15 cellular contexts compared by ENCODE assay signal in the genomic region with DNA sequence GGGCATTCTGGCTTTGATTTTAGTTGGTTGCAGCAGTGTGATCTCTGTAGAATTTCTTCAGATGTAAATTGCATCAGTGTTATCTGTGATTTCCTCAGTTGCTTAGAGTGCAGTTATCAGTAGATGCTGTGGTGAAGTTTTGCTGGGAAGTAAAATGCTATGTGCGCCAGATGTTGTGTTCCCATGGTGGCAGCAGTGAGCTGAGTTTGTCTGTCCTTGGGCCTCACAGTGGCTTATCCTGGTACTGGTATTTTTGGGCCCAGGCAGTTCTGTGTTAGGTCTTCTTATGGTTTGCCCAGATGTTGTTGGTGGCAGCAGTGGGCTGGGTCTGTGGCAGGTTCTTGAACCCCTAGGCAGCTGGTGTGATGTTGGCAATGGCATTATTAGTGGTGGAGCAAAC.
A peak's percentile ranks its signal among the peaks of the same experiment; 100 is the strongest.
DNase-seq lines count a peak whose midpoint lies in the region; TF ChIP-seq lines count a peak whose summit lies in the region.
"Had no signal": no experiment of that assay in that cellular context is flagged by ENCODE, and none has a peak within 500 bp of the region (broad histone marks: within the 10 kb centered on the region; RNA-seq: fewer than 3 reads in every experiment).

No MANE protein-coding gene starts in this region.

- intact Hi-C loops in spleen (cut with DNase I; ENCODE audit: low total_unique reads), result no loop called here

- no peaks in the 10 kb centered on the region for H3K27me3 ChIP-seq in spleen (replicated peaks in 1 of 7)

- peaks cover 0 to 62% (median 33%) of the 10 kb centered on the region in 8 donors for H3K9me3 ChIP-seq in spleen

- H3K4me1 ChIP-seq in spleen, result no peaks in the 10 kb centered on the region

- H3K36me3 ChIP-seq in spleen, result no peaks in the 10 kb centered on the region

- in situ Hi-C loops in KBM-7 (cut with MboI; ENCODE audit: low pct_unique_long_range_greater_than_20kb, low sequenced_read_pairs), result no loop called here

- POLR2A ChIA-PET in RWPE1 (lab: Yijun Ruan, JAX; ENCODE audit: low non-redundant PET), result no interaction called here

- no peak for TF ChIP-seq POLR2A in spleen (IDR thresholded peaks at IDR 0.05)

- DNase-seq in KBM-7 (peak; percentile 1), UCSD-AML1 (lab: John Stamatoyannopoulos, UW; ENCODE audit: unreplicated experiment) (peak; percentile 2), iPS-NIHi7 (ENCODE audit: extremely low spot score) (peak; percentile 29), RWPE1 (ENCODE audit: low spot score) (no peak), SW 1271 (lab: John Stamatoyannopoulos, UW) (no peak), spleen (no peak)
- no peak for DNase-seq in activated CD4-positive, CD25-positive, alpha-beta regulatory T cell treated with anti-CD3 and anti-CD28 coated beads, Interleukin-2, amount 50 U/mL, for 72 hours
- DNase-seq: DMS 273 treated with DMSO at 0.1 percent for 48 hours, EL, Kasumi-1, MV-4-11, NCI-H345, NCI-H526 treated with DMSO at 0.1 percent for 48 hours, Right ventricle myocardium superior had no signal

- CTCF ChIA-PET in RWPE1 (lab: Yijun Ruan, JAX), result no interaction called here

- H3K27ac ChIP-seq in RWPE1 (no peak overlapping the region), spleen (no peak overlapping the region)

- TF ChIP-seq CTCF in GM12873 (IDR thresholded peaks at IDR 0.05; ENCODE audit: insufficient read depth, low read depth, low read length, missing control alignments) (peak; percentile 5), RWPE1 (conservative IDR thresholded peaks at IDR 0.05; ENCODE audit: low read depth) (no peak), spleen (IDR thresholded peaks at IDR 0.05 in 8 of 11, conservative IDR thresholded peaks at IDR 0.05 in 3 of 11) (no peak)

- WGBS in spleen, 5 donors, result 39 to 100% (median 85%) methylated on average over 1 of the region's 1 CpG

- H3K4me3 ChIP-seq in spleen, result no peak overlapping the region

Comparison
In these comparisons a context has a peak if more than half of its experiments do, and no peak if none do; other contexts are left out.
1. DNase-seq: peak in KBM-7 (single experiment), UCSD-AML1 (single experiment) and iPS-NIHi7 (single experiment); none in RWPE1 (single experiment), SW 1271 (0 of 2), activated CD4-positive, CD25-positive, alpha-beta regulatory T cell treated with anti-CD3 and anti-CD28 coated beads, Interleukin-2, amount 50 U/mL, for 72 hours (single experiment) and spleen (single experiment).